8 cellular contexts compared by ENCODE assay signal in genomic region chr2:84880645-84881521, GRCh38. TPM values are rescaled to one million over a fixed set of nuclear protein-coding genes. Genes with fewer than 3 reads are reported as not detected.
A peak's percentile ranks its signal among the peaks of the same experiment; 100 is the strongest.
DNase-seq lines count a peak whose midpoint lies in the region; ATAC-seq and TF ChIP-seq lines count a peak whose summit lies in the region.

TRABD2A (minus strand) TSS chr2:84881084; CDS start chr2:84881039, 45 bp downstream.

- H3K4me1 Mint-ChIP-seq in activated B cell treated with CpG ODN at 0.5 μM for 24 hours = peaks cover 38% of the 10 kb centered on the region

- TF ChIP-seq CTCF in HCT116 (IDR thresholded peaks at IDR 0.05 in 2 of 3, conservative IDR thresholded peaks at IDR 0.05 in 1 of 3; ENCODE audit: borderline replicate concordance in 1 of 3, insufficient read depth in 1 of 3, low read depth in 2 of 3, low read length in 2 of 3) (no peak), activated B cell treated with CpG ODN at 0.5 μM for 24 hours (IDR thresholded peaks at IDR 0.05) (no peak), thoracic aorta (IDR thresholded peaks at IDR 0.05) (no peak)

- no peaks in the 10 kb centered on the region; the same call in 1 of the 2 replicates for H3K27me3 ChIP-seq in HCT116 (ENCODE audit: insufficient read depth, low read length)
- peaks cover 74% of the 10 kb centered on the region for H3K27me3 ChIP-seq in ectodermal cell (ENCODE audit: control insufficient read depth, insufficient read depth, low read length, poor library complexity, severe bottlenecking)
- peaks cover 0 to 2% of the 10 kb centered on the region in 2 donors for H3K27me3 ChIP-seq in mucosa of rectum (ENCODE audit: control insufficient read depth in 2 of 2, insufficient read depth in 2 of 2, low read length in 2 of 2)
- no peaks in the 10 kb centered on the region for H3K27me3 ChIP-seq in thoracic aorta (replicated peaks; ENCODE audit: insufficient read depth)

- ATAC-seq in HCT116 = peak; percentile 53
- ATAC-seq in activated B cell treated with CpG ODN at 0.5 μM for 24 hours (ENCODE audit: low read depth) = peak; percentile 9
- ATAC-seq in thoracic aorta (ENCODE audit: insufficient number of reproducible peaks, low FRiP score, low read depth) = no peak

- H3K4me2 ChIP-seq in HCT116 (ENCODE audit: low read length) = peak within 1 kb of the TSS; percentile 82

- peak within 1 kb of the TSS; percentile 96 for H2AFZ ChIP-seq in HCT116 (ENCODE audit: low read depth, low read length, poor library complexity, severe bottlenecking)

- H3K4me1 ChIP-seq in HCT116 (ENCODE audit: control insufficient read depth in 1 of 2, insufficient read depth in 2 of 2, low read length in 2 of 2) (peaks cover 5 to 24% of the 10 kb centered on the region in 2 experiments; a peak in 3 of 4 replicates), ectodermal cell (ENCODE audit: control insufficient read depth, insufficient read depth, low read length) (no peaks in the 10 kb centered on the region), mucosa of rectum (ENCODE audit: control insufficient read depth in 2 of 2, insufficient read depth in 2 of 2, low read length in 2 of 2) (peaks cover 0 to 7% of the 10 kb centered on the region in 2 donors), thoracic aorta (ENCODE audit: control insufficient read depth in 1 of 2, low read depth in 2 of 2) (peaks cover 19 to 24% of the 10 kb centered on the region in 2 donors)

- peak within 1 kb of the TSS; percentile 94 for H3K4me3 Mint-ChIP-seq in activated B cell treated with CpG ODN at 0.5 μM for 24 hours

- RAD21 ChIA-PET in HCT116 (lab: Charles Lee; ENCODE audit: low non-redundant PET in 1 of 2, low total read pairs in 2 of 2, uncharacterized antibody in 2 of 2, unreplicated experiment in 2 of 2) = no interaction called here

- BruUV-seq in HCT116 (replicated peaks; lab: Mats Ljungman, UMichigan) = no TSS peak

- TF ChIP-seq RAD21 in HCT116 (IDR thresholded peaks at IDR 0.05; ENCODE audit: low read depth) = no peak

- H3K9me3 ChIP-seq in HCT116 (ENCODE audit: control insufficient read depth in 1 of 2, insufficient read depth in 1 of 2, low read depth in 1 of 2, low read length in 2 of 2) (no peaks in the 10 kb centered on the region), ectodermal cell (ENCODE audit: control insufficient read depth, low read length) (no peaks in the 10 kb centered on the region), mucosa of rectum (ENCODE audit: control insufficient read depth in 2 of 2, low read length in 2 of 2) (no peaks in the 10 kb centered on the region), thoracic aorta (no peaks in the 10 kb centered on the region)

- H3K27ac Mint-ChIP-seq in activated B cell treated with CpG ODN at 0.5 μM for 24 hours = peak within 1 kb of the TSS; percentile 93

- H3K36me3 Mint-ChIP-seq in activated B cell treated with CpG ODN at 0.5 μM for 24 hours (ENCODE audit: low read depth) = peaks cover 2% of the 10 kb centered on the region

- no peaks in the 10 kb centered on the region for H3K36me3 ChIP-seq in HCT116 (ENCODE audit: control insufficient read depth in 1 of 2, insufficient read depth in 2 of 2, low read length in 2 of 2)
- no peaks in the 10 kb centered on the region for H3K36me3 ChIP-seq in ectodermal cell (ENCODE audit: control insufficient read depth, insufficient read depth, low read length)
- no peaks in the 10 kb centered on the region for H3K36me3 ChIP-seq in mucosa of rectum (ENCODE audit: control insufficient read depth in 2 of 2, insufficient read depth in 2 of 2, low read length in 2 of 2)
- H3K36me3 ChIP-seq in thoracic aorta = no peaks in the 10 kb centered on the region

- H3K9me2 ChIP-seq in HCT116 (ENCODE audit: insufficient read depth) = no peaks in the 10 kb centered on the region

- DNase-seq in ACHN = peak; percentile 30
- no peak for DNase-seq in HCT116 (ENCODE audit: low read depth, low spot score)
- DNase-seq in activated B cell treated with CpG ODN at 0.5 μM for 24 hours = peak; percentile 38
- no peak for DNase-seq in thoracic aorta (ENCODE audit: low spot score)
- no peak for DNase-seq in NCI-H1092 treated with DMSO at 0.1 percent for 48 hours (lab: John Stamatoyannopoulos, UW)
- no peak for DNase-seq in NCI-H1105 treated with DMSO at 0.1 percent for 48 hours (lab: John Stamatoyannopoulos, UW)

- H3K9ac ChIP-seq in HCT116 (ENCODE audit: low read length) (peak within 1 kb of the TSS; percentile 57), mucosa of rectum (ENCODE audit: low read depth in 1 of 2, low read length in 2 of 2) (peak within 1 kb of the TSS; percentile 94 to 96)

- H3K79me2 ChIP-seq in HCT116 (ENCODE audit: insufficient read depth, low read length) = no peaks in the 10 kb centered on the region

- H4K20me1 ChIP-seq in HCT116 (ENCODE audit: insufficient read depth) = no peaks in the 10 kb centered on the region

- H3K9me3 Mint-ChIP-seq in activated B cell treated with CpG ODN at 0.5 μM for 24 hours = no peaks in the 10 kb centered on the region

- in situ Hi-C loops in ACHN (cut with HindIII; ENCODE audit: low pct_ligation_motif_present, low pct_unique_long_range_greater_than_20kb, low sequenced_read_pairs) = no loop called here

- intact Hi-C loops in HCT116 (cut with micrococcal nuclease) (no loop called here), activated B cell treated with CpG ODN at 0.5 μM for 24 hours (cut with micrococcal nuclease) (loop anchor here (1.0 to 5.0 kb wide), 6 partner anchors 8 to 406 kb away; partner anchors contain the start of gene DNAH6)

- 0 to 1% methylated on average over 77 of the region's 77 CpGs for WGBS in ectodermal cell, 2 experiments

- no peaks in the 10 kb centered on the region for H3K27me3 Mint-ChIP-seq in activated B cell treated with CpG ODN at 0.5 μM for 24 hours

- POLR2A ChIA-PET in HCT116 (lab: Charles Lee) = interaction anchor here (1.0 kb wide), 1 partner anchor 45 kb away, joined by 3 read pairs; no protein-coding TSS in a partner anchor
- POLR2A ChIA-PET in activated B cell treated with CpG ODN at 0.5 μM for 24 hours (lab: Charles Lee) = interaction anchor here (0.7 to 5.0 kb wide), 14 partner anchors 8 to 386 kb away, joined by 3 to 85 read pairs (median 9); partner anchors contain the start of genes KCMF1 and TMSB10

- H3K4me3 ChIP-seq in HCT116 (replicated peaks in 1 of 2; ENCODE audit: low read depth in 1 of 2, low read length in 2 of 2) (peak within 1 kb of the TSS; percentile 51 to 63), ectodermal cell (ENCODE audit: insufficient read depth, low read depth, low read length) (peak within 1 kb of the TSS; percentile 30), mucosa of rectum (ENCODE audit: low read length in 2 of 2) (peak within 1 kb of the TSS; percentile 82 to 92), thoracic aorta (peak within 1 kb of the TSS; percentile 71)

- H3K27ac ChIP-seq in HCT116 (ENCODE audit: low read depth, low read length) (no peak within 1 kb of the TSS), ectodermal cell (ENCODE audit: insufficient read depth, low read depth, low read length, poor library complexity, severe bottlenecking) (no peak within 1 kb of the TSS), mucosa of rectum (ENCODE audit: low read depth in 2 of 2, low read length in 2 of 2) (peak within 1 kb of the TSS; percentile 85), thoracic aorta (no peak within 1 kb of the TSS)

- CTCF ChIA-PET in HCT116 (lab: Charles Lee) = interaction anchor here (1.6 to 2.0 kb wide), 2 partner anchors 45 to 355 kb away, joined by 4 to 18 read pairs; no protein-coding TSS in a partner anchor
- CTCF ChIA-PET in activated B cell treated with CpG ODN at 0.5 μM for 24 hours (lab: Charles Lee) = interaction anchor here (0.7 to 5.2 kb wide), 16 partner anchors 8 to 388 kb away, joined by 3 to 68 read pairs (median 5); partner anchors contain the start of gene TMSB10

- TF ChIP-seq POLR2A in HCT116 (IDR thresholded peaks at IDR 0.05; ENCODE audit: borderline replicate concordance, extremely low read depth, insufficient read depth, insufficient read length) = no peak

TF ChIP-seq in HCT116, 20 proteins besides CTCF, POLR2A, EP300 and RAD21 (continues in another document):
- no peak for TF ChIP-seq CEBPB (IDR thresholded peaks at IDR 0.05; ENCODE audit: low read depth)
- TF ChIP-seq ZNF274 (IDR thresholded peaks at IDR 0.05; ENCODE audit: low read depth, low read length) = no peak
- TF ChIP-seq EZH2 (IDR thresholded peaks at IDR 0.05) = no peak
- no peak for TF ChIP-seq ZBTB33 (IDR thresholded peaks at IDR 0.05; ENCODE audit: extremely low read depth, insufficient replicate concordance, low read length)
- peak; percentile 67 for TF ChIP-seq MAX (IDR thresholded peaks at IDR 0.05)
- no peak for TF ChIP-seq YY1 (IDR thresholded peaks at IDR 0.05; ENCODE audit: extremely low read depth, insufficient replicate concordance, low read depth, low read length)
- peak; percentile 38; the same call in 1 of the 2 replicates for TF ChIP-seq EGR1 (IDR thresholded peaks at IDR 0.05; ENCODE audit: low read depth)
- TF ChIP-seq ELF1 (IDR thresholded peaks at IDR 0.05; ENCODE audit: borderline replicate concordance, low read depth) = no peak
- TF ChIP-seq ATF3 (IDR thresholded peaks at IDR 0.05) = no peak

RNA-seq across cellular contexts. Expression of gene TRABD2A, which starts in this region (rescaled TPM):
- total RNA-seq in HCT116 (2021; ENCODE audit: unreplicated experiment) (4.6 TPM), activated B cell treated with CpG ODN at 0.5 μM for 24 hours (3.4 and 4.5 TPM in 2 replicates), thoracic aorta (1 to 10 TPM in 1 of 2 donors, under 1 TPM in 1; 0.54 to 1.8 TPM)
- 3.1 and 4.9 TPM in 2 replicates for polyA plus RNA-seq in HCT116 (2012)
- 6.1 TPM for polyA plus RNA-seq in ectodermal cell (2013, experiment 1 of 4)
- polyA plus RNA-seq in ectodermal cell (2013, experiment 2 of 4) = 5.3 TPM
- 4.8 TPM for polyA plus RNA-seq in ectodermal cell (2013, experiment 3 of 4)
- polyA plus RNA-seq in ectodermal cell (2013, experiment 4 of 4) = 5.4 TPM

Comparison
In these comparisons a context has a peak if more than half of its experiments do, and no peak if none do; other contexts are left out.
1. DNase-seq: peak in ACHN (single experiment) and activated B cell treated with CpG ODN at 0.5 μM for 24 hours (single experiment); none in HCT116 (single experiment), thoracic aorta (single experiment), NCI-H1092 treated with DMSO at 0.1 percent for 48 hours (single experiment) and NCI-H1105 treated with DMSO at 0.1 percent for 48 hours (single experiment).
2. H3K27ac ChIP-seq: peak in mucosa of rectum (2 of 2); none in HCT116 (single experiment), ectodermal cell (single experiment) and thoracic aorta (0 of 2).
3. H3K4me3 ChIP-seq: peak in every context shown above with its lines; median percentile 87 in mucosa of rectum; 71 in thoracic aorta; 57 in HCT116; 30 in ectodermal cell.